1 cellular context compared by ENCODE assay signal in genomic region chr13:109784590-109785140, GRCh38.
TF ChIP-seq lines count a peak whose summit lies in the region.

No MANE protein-coding gene starts in this region.

TF ChIP-seq in HCT116, 20 proteins besides CTCF, POLR2A, EP300 and RAD21 (continued from another document):
- TF ChIP-seq REST (IDR thresholded peaks at IDR 0.05; ENCODE audit: low read depth) (no peak), POLR2AphosphoS5 (IDR thresholded peaks at IDR 0.05; ENCODE audit: low read depth, low read length) (no peak), ZBTB33 (IDR thresholded peaks at IDR 0.05; ENCODE audit: extremely low read depth, insufficient replicate concordance, low read length) (no peak), ZNF274 (IDR thresholded peaks at IDR 0.05; ENCODE audit: low read depth, low read length) (no peak), SP1 (IDR thresholded peaks at IDR 0.05; ENCODE audit: low read depth) (no peak), FOSL1 (IDR thresholded peaks at IDR 0.05; ENCODE audit: low read depth) (no peak), SRF (IDR thresholded peaks at IDR 0.05; ENCODE audit: low read depth) (no peak)
